In the genomic region with DNA sequence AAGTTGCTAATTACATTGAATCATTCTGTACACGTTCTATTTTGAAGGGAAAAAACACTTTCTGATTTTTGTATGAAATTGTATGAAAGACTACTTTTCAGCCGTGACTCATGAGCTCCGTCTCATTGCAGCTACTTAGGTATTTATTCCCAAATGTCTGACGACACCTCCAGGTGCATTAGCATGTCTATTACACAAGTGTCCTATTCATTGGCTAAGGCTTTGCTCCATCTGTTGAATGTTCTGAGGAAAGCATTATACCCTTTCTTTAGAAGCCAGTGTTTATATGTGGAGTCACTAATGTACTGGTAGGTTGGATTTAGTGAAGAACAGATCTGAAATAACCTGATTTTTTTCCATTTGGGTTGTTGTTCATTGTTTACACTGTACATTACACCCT, we compare ENCODE assay signal across 13 cellular contexts. TPM values are rescaled to one million over a fixed set of nuclear protein-coding genes. Genes with fewer than 3 reads are reported as not detected.
DNase-seq lines count a peak whose midpoint lies in the region; ATAC-seq and TF ChIP-seq lines count a peak whose summit lies in the region.
"Had no signal": no experiment of that assay in that cellular context is flagged by ENCODE, and none has a peak within 500 bp of the region (broad histone marks: within the 10 kb centered on the region; RNA-seq: fewer than 3 reads in every experiment).

No MANE protein-coding gene starts in this region.

- no peaks in the 10 kb centered on the region for H3K27me3 ChIP-seq in RWPE2 (ENCODE audit: insufficient read depth, poor library complexity, severe bottlenecking)
- H3K27me3 ChIP-seq in foreskin keratinocyte = no peaks in the 10 kb centered on the region
- peaks cover 0 to 7% (median 0%) of the 10 kb centered on the region in 3 donors for H3K27me3 ChIP-seq in stomach
- H3K27me3 ChIP-seq in left lung = no peaks in the 10 kb centered on the region

- 64 to 78% (median 78%) methylated on average over 4 of the region's 4 CpGs for WGBS in stomach, 5 donors

- no peak for TF ChIP-seq CTCF in RWPE2 (IDR thresholded peaks at IDR 0.05; ENCODE audit: poor library complexity, severe bottlenecking)
- TF ChIP-seq CTCF in foreskin keratinocyte (conservative IDR thresholded peaks at IDR 0.05) = no peak
- no peak for TF ChIP-seq CTCF in stomach (IDR thresholded peaks at IDR 0.05)
- no peak for TF ChIP-seq CTCF in left lung (IDR thresholded peaks at IDR 0.05)

- H3K9me3 ChIP-seq in RWPE2 (ENCODE audit: severe bottlenecking) (no peaks in the 10 kb centered on the region), stomach (no peaks in the 10 kb centered on the region), left lung (no peaks in the 10 kb centered on the region)
- H3K9me3 ChIP-seq: BLaER1 treated with 17β-estradiol and CSF1 and Interleukin-3, amounts not matched to agents 10 nM and 100 nM had no signal

- peak; percentile 19 for DNase-seq in G401 (ENCODE audit: low spot score)
- DNase-seq in RWPE2 (ENCODE audit: low spot score) = no peak
- DNase-seq in foreskin keratinocyte = peak; percentile 63 to 70
- no peak for DNase-seq in stomach
- DNase-seq in left lung = no peak
- DNase-seq in NCI-H226 = no peak
- DNase-seq in activated CD4-positive, alpha-beta T cell treated with anti-CD3 and anti-CD28 coated beads for 4 hours = no peak
- DNase-seq: DMS79 treated with DMSO at 0.1 percent for 48 hours, nucleus accumbens, WERI-Rb-1 had no signal

- peaks cover 42% of the 10 kb centered on the region for H3K4me1 ChIP-seq in RWPE2 (ENCODE audit: insufficient read depth, poor library complexity, severe bottlenecking)
- H3K4me1 ChIP-seq in foreskin keratinocyte = peaks cover 3% of the 10 kb centered on the region
- H3K4me1 ChIP-seq in stomach = peaks cover 0 to 27% (median 16%) of the 10 kb centered on the region in 4 donors
- peaks cover 6 to 8% of the 10 kb centered on the region in 2 donors for H3K4me1 ChIP-seq in left lung

- TF ChIP-seq POLR2A in stomach (IDR thresholded peaks at IDR 0.05) = no peak

- in situ Hi-C loops in G401 (cut with HindIII; ENCODE audit: low sequenced_read_pairs) = no loop called here

- intact Hi-C loops in stomach (cut with DNase I; ENCODE audit: low total_unique reads) = no loop called here
- intact Hi-C loops in left lung (cut with DNase I) = no loop called here

- ATAC-seq in RWPE2 (ENCODE audit: low read depth) = peak; percentile 78
- ATAC-seq in foreskin keratinocyte = peak; percentile 91
- no peak for ATAC-seq in left lung
- ATAC-seq in GM18873 (IDR thresholded peaks at IDR 0.05; ENCODE audit: low FRiP score, unreplicated experiment) = no peak

- H3K36me3 ChIP-seq in RWPE2 (ENCODE audit: low read depth) = no peaks in the 10 kb centered on the region
- H3K36me3 ChIP-seq in stomach = no peaks in the 10 kb centered on the region
- no peaks in the 10 kb centered on the region for H3K36me3 ChIP-seq in left lung
- H3K36me3 ChIP-seq: BLaER1 treated with 17β-estradiol and CSF1 and Interleukin-3, amounts not matched to agents 10 nM and 100 nM; WERI-Rb-1 had no signal

- TF ChIP-seq EP300 in stomach (IDR thresholded peaks at IDR 0.05) = no peak

- H3K27ac ChIP-seq in RWPE2 (ENCODE audit: poor library complexity, severe bottlenecking) (peak overlapping the region; percentile 63), foreskin keratinocyte (peak overlapping the region; percentile 54), stomach (peak overlapping the region in 4 of 5 donors; percentile 70 to 84 (median 76)), left lung (no peak overlapping the region)
- H3K27ac ChIP-seq: BLaER1 treated with 17β-estradiol and CSF1 and Interleukin-3, amounts not matched to agents 10 nM and 100 nM; WERI-Rb-1 had no signal

- H3K4me3 ChIP-seq in RWPE2 (ENCODE audit: severe bottlenecking) = no peak overlapping the region
- peak overlapping the region in 2 of 4 donors; percentile 9 to 25 for H3K4me3 ChIP-seq in stomach
- no peak overlapping the region for H3K4me3 ChIP-seq in left lung
- H3K4me3 ChIP-seq: BLaER1 treated with 17β-estradiol and CSF1 and Interleukin-3, amounts not matched to agents 10 nM and 100 nM had no signal

RNA-seq across cellular contexts. Expression of a gene that starts 51.8 kb away (rescaled TPM):
- total RNA-seq in G401 (2014; rRNA removed; shearing (Covaris generic)) = 9.0 and 12.9 TPM in 2 replicates
- total RNA-seq in foreskin keratinocyte = 12.9 and 15.3 TPM in 2 replicates
- polyA plus RNA-seq in foreskin keratinocyte = 7.7 and 7.9 TPM in 2 replicates
- 10 to 100 TPM in 2 of 5 donors, 1 to 10 TPM in 3; 2.2 to 14.1 (median 9.9) TPM for total RNA-seq in stomach
- 1 to 10 TPM; 2.4 to 3.7 (median 3.1) TPM for polyA plus RNA-seq in stomach
- total RNA-seq in left lung = 1 to 10 TPM; 7.6 to 9.0 TPM

RNA-seq across cellular contexts. Expression of a gene that starts 52.0 kb away (rescaled TPM):
- total RNA-seq in G401 (2014; rRNA removed; shearing (Covaris generic)) = 4.5 and 5.1 TPM in 2 replicates
- total RNA-seq in foreskin keratinocyte (135 and 234 TPM in 2 replicates), stomach (1,000 to 10,000 TPM in 1 of 5 donors, 100 to 1,000 TPM in 4; 101 to 1,286 (median 650) TPM), left lung (100 to 1,000 TPM; 118 to 150 TPM)
- polyA plus RNA-seq in foreskin keratinocyte (118 and 168 TPM in 2 replicates), stomach (100 to 1,000 TPM; 147 to 325 (median 211) TPM)
- total RNA-seq: HT-29 had no signal

Comparison
In these comparisons a context has a peak if more than half of its experiments do, and no peak if none do; other contexts are left out.
1. DNase-seq: peak in G401 (single experiment) and foreskin keratinocyte (2 of 2); none in RWPE2 (single experiment), stomach (single experiment), left lung (0 of 2), NCI-H226 (single experiment) and activated CD4-positive, alpha-beta T cell treated with anti-CD3 and anti-CD28 coated beads for 4 hours (0 of 2).
2. ATAC-seq: peak in RWPE2 (single experiment) and foreskin keratinocyte (single experiment); none in left lung (single experiment) and GM18873 (single experiment).
3. H3K27ac ChIP-seq: peak in RWPE2 (single experiment), foreskin keratinocyte (single experiment) and stomach (4 of 5); none in left lung (0 of 2).
4. RNA of a gene that starts 52.0 kb away (total RNA-seq): 101 to 1,286 TPM in stomach, 118 to 150 TPM in left lung and 135 to 234 TPM in foreskin keratinocyte; 4.5 to 5.1 TPM in G401; every median in the first group is over 10 times any median in the second.